8 cellular contexts compared by ENCODE assay signal in genomic region chr7:73811760-73812168, GRCh38. TPM values are rescaled to one million over a fixed set of nuclear protein-coding genes. Genes with fewer than 3 reads are reported as not detected.
A peak's percentile ranks its signal among the peaks of the same experiment; 100 is the strongest.
DNase-seq lines count a peak whose midpoint lies in the region; ATAC-seq and TF ChIP-seq lines count a peak whose summit lies in the region.

No MANE protein-coding gene starts in this region.

- H3K9me3 ChIP-seq in hepatocyte (ENCODE audit: low read depth) = no peaks in the 10 kb centered on the region

- H4K20me1 ChIP-seq in hepatocyte (ENCODE audit: insufficient read depth, poor library complexity, severe bottlenecking) = no peaks in the 10 kb centered on the region

- DNase-seq in GM04504 (ENCODE audit: low read depth) (peak; percentile 32), T follicular helper cell (ENCODE audit: low read depth) (peak; percentile 11), amniotic epithelial cell (ENCODE audit: low read depth) (peak; percentile 45), hepatocyte (ENCODE audit: low spot score) (peak; percentile 84), GOT3 (lab: John Stamatoyannopoulos, UW) (no peak)
- DNase-seq in stimulated activated CD4-positive, alpha-beta T cell treated with anti-CD3 and anti-CD28 coated beads, Interleukin-15, amount 100 ng/mL, for 48 hours (ENCODE audit: low read depth in 2 of 2) = peak; percentile 19 to 45

- no peaks in the 10 kb centered on the region for H3K27me3 ChIP-seq in hepatocyte

- H3K4me3 ChIP-seq in hepatocyte = no peak overlapping the region

- no peak overlapping the region for H3K4me2 ChIP-seq in hepatocyte

- no peak for ATAC-seq in HG03378 (IDR thresholded peaks at IDR 0.05; ENCODE audit: unreplicated experiment)

- no peaks in the 10 kb centered on the region for H3K36me3 ChIP-seq in hepatocyte (replicated peaks; ENCODE audit: insufficient read depth, low read depth)

- WGBS in hepatocyte (ENCODE audit: low lambda C conversion rate, missing lambda C conversion rate) = 16% methylated on average over 11 of the region's 11 CpGs

- no peaks in the 10 kb centered on the region for H3K79me2 ChIP-seq in hepatocyte

- no peak overlapping the region for H2AFZ ChIP-seq in hepatocyte

- TF ChIP-seq CTCF in LNCAP (IDR thresholded peaks at IDR 0.05) = peak; percentile 92
- peak; percentile 66 for TF ChIP-seq CTCF in hepatocyte (IDR thresholded peaks at IDR 0.05; ENCODE audit: poor library complexity)

- H3K9me2 ChIP-seq in hepatocyte (replicated peaks; ENCODE audit: insufficient read depth) = no peaks in the 10 kb centered on the region

- no peak overlapping the region for H3K27ac ChIP-seq in hepatocyte

- H3K4me1 ChIP-seq in hepatocyte (ENCODE audit: insufficient read depth) = no peaks in the 10 kb centered on the region

RNA-seq across cellular contexts. Expression of gene CLDN4, which starts 19.0 kb away (rescaled TPM):
- total RNA-seq in hepatocyte = 532 and 570 TPM in 2 replicates
- polyA plus RNA-seq in hepatocyte = 880 and 909 TPM in 2 replicates

RNA-seq across cellular contexts. Expression of gene METTL27, which starts 30.6 kb away (rescaled TPM):
- total RNA-seq in hepatocyte = 1.6 and 2.6 TPM in 2 replicates
- polyA plus RNA-seq in hepatocyte = 6.5 and 11.4 TPM in 2 replicates

RNA-seq across cellular contexts. Expression of gene CLDN3, which starts 41.7 kb away (rescaled TPM):
- 53.7 and 60.7 TPM in 2 replicates for total RNA-seq in hepatocyte
- 125 and 142 TPM in 2 replicates for polyA plus RNA-seq in hepatocyte

RNA-seq across cellular contexts. Expression of gene TMEM270, which starts 49.2 kb away (rescaled TPM):
- 1.1 TPM in 1 of 2 replicates, not detected in the other for total RNA-seq in hepatocyte
- 0.30 and 0.47 TPM in 2 replicates for polyA plus RNA-seq in hepatocyte
